ENCODE assay signal across 29 cellular contexts in the genomic region with DNA sequence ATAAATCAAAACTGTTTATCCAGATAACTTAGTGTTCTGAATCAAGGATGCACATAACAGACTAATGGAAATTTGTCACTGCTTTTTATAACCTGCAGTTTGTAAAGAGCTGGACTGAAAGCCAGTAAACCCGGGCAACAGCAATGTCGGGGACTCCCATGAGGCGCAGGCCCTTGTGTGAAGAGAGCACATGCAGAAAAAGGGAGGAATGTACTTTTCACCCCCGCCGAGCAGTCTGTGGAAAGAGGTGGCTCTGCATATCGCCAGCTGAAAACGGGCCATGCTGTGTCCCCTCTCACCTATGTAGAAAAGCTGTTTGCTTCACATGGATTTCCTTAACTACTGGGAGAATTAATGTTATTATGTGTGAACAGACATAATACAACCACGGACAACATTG.
"Had no signal": no experiment of that assay in that cellular context is flagged by ENCODE, and none has a peak within 500 bp of the region (broad histone marks: within the 10 kb centered on the region; RNA-seq: fewer than 3 reads in every experiment).

No MANE protein-coding gene starts in this region.

- H3K27ac ChIP-seq: ovary, parathyroid adenoma, psoas muscle, right lobe of liver, sigmoid colon, stomach, thoracic aorta, thyroid gland, tibial nerve, upper lobe of left lung, vagina had no signal

- H3K27me3 Mint-ChIP-seq: progenitor cell of endocrine pancreas; stimulated activated naive B cell treated with anti-CD40 and anti-IgM and Interleukin-4, amounts not matched to agents 10 μg/mL and 1 μg/mL and 100 μg/mL, for 72 hours; stimulated activated naive CD8-positive, alpha-beta T cell treated with anti-CD3 and anti-CD28 coated beads, Interleukin-15, Interleukin-2, amounts not matched to agents 100 ng/mL and 50 ng/mL, for 24 hours had no signal

- H3K4me3 ChIP-seq: ovary, psoas muscle, right lobe of liver, sigmoid colon, stomach, thoracic aorta, thyroid gland, tibial nerve, upper lobe of left lung, vagina had no signal

- H2AFZ ChIP-seq: parathyroid adenoma had no signal

- H3K27ac Mint-ChIP-seq: natural killer cell; progenitor cell of endocrine pancreas; stimulated activated effector memory CD8-positive, alpha-beta T cell treated with anti-CD3 and anti-CD28 coated beads, Interleukin-12 subunit alpha, Interleukin-12 subunit beta, amount 100 ng/mL, for 72 hours; stimulated activated naive B cell treated with anti-CD40 and anti-IgM and Interleukin-4, amounts not matched to agents 10 μg/mL and 1 μg/mL and 100 μg/mL, for 72 hours; stimulated activated naive CD8-positive, alpha-beta T cell treated with anti-CD3 and anti-CD28 coated beads, Interleukin-15, Interleukin-2, amounts not matched to agents 100 ng/mL and 50 ng/mL, for 24 hours had no signal

- H3K9ac ChIP-seq: parathyroid adenoma had no signal

- H3K36me3 ChIP-seq: ovary, right lobe of liver, thoracic aorta, vagina had no signal

- FAIRE-seq: small intestine, urothelium cell line had no signal

- H3K9me3 ChIP-seq: ovary, psoas muscle, right lobe of liver, sigmoid colon, stomach, thoracic aorta, thyroid gland, tibial nerve, upper lobe of left lung, vagina had no signal

- H3K4me1 Mint-ChIP-seq: stimulated activated naive B cell treated with anti-CD40 and anti-IgM and Interleukin-4, amounts not matched to agents 10 μg/mL and 1 μg/mL and 100 μg/mL, for 72 hours had no signal

- DNase-seq: natural killer cell; occipital lobe; ovary; posterior cingulate gyrus; psoas muscle; right cardiac atrium; right lobe of liver; sigmoid colon; small intestine; stimulated activated CD4-positive, alpha-beta T cell treated with anti-CD3 and anti-CD28 coated beads, Interleukin-15, amount 100 ng/mL, for 24 hours; stimulated activated CD4-positive, alpha-beta T cell treated with anti-CD3 and anti-CD28 coated beads, Interleukin-2, amount 100 ng/mL, for 24 hours; stimulated activated CD4-positive, alpha-beta T cell treated with anti-CD3 and anti-CD28 coated beads, Interleukin-2, amount 100 ng/mL, for 48 hours; stimulated activated CD4-positive, alpha-beta T cell treated with anti-CD3 and anti-CD28 coated beads, Interleukin-4, amount 100 ng/mL, for 24 hours; stimulated activated naive B cell treated with anti-CD40 and anti-IgM and Interleukin-4, amounts not matched to agents 10 μg/mL and 1 μg/mL and 100 μg/mL, for 72 hours; stimulated activated naive CD4-positive, alpha-beta T cell treated with Interleukin-2 at 50 U/mL for 16 hours; stomach; thyroid gland; trophoblast cell; upper lobe of left lung had no signal

- H3K9me3 Mint-ChIP-seq: natural killer cell; nephron; neural crest cell; stimulated activated effector memory CD8-positive, alpha-beta T cell treated with anti-CD3 and anti-CD28 coated beads, Interleukin-12 subunit alpha, Interleukin-12 subunit beta, amount 100 ng/mL, for 72 hours; stimulated activated naive B cell treated with anti-CD40 and anti-IgM and Interleukin-4, amounts not matched to agents 10 μg/mL and 1 μg/mL and 100 μg/mL, for 72 hours; stimulated activated naive CD8-positive, alpha-beta T cell treated with anti-CD3 and anti-CD28 coated beads, Interleukin-15, Interleukin-2, amounts not matched to agents 100 ng/mL and 50 ng/mL, for 24 hours had no signal

- H3K4me1 ChIP-seq: parathyroid adenoma, right lobe of liver, sigmoid colon, stomach, tibial nerve, upper lobe of left lung, vagina had no signal

- H3K79me2 ChIP-seq: parathyroid adenoma had no signal

- H3K27me3 ChIP-seq: ovary, right lobe of liver, sigmoid colon, stomach, thyroid gland, tibial nerve, upper lobe of left lung, vagina had no signal

- H3K36me3 Mint-ChIP-seq: natural killer cell; stimulated activated effector memory CD8-positive, alpha-beta T cell treated with anti-CD3 and anti-CD28 coated beads, Interleukin-12 subunit alpha, Interleukin-12 subunit beta, amount 100 ng/mL, for 72 hours; stimulated activated naive B cell treated with anti-CD40 and anti-IgM and Interleukin-4, amounts not matched to agents 10 μg/mL and 1 μg/mL and 100 μg/mL, for 72 hours had no signal

- ATAC-seq: natural killer cell; psoas muscle; right lobe of liver; stimulated activated effector memory CD8-positive, alpha-beta T cell treated with anti-CD3 and anti-CD28 coated beads, Interleukin-12 subunit alpha, Interleukin-12 subunit beta, amount 100 ng/mL, for 72 hours; stimulated activated naive B cell treated with anti-CD40 and anti-IgM and Interleukin-4, amounts not matched to agents 10 μg/mL and 1 μg/mL and 100 μg/mL, for 72 hours had no signal

- H3K4me3 Mint-ChIP-seq: natural killer cell; nephron; neural crest cell; stimulated activated effector memory CD8-positive, alpha-beta T cell treated with anti-CD3 and anti-CD28 coated beads, Interleukin-12 subunit alpha, Interleukin-12 subunit beta, amount 100 ng/mL, for 72 hours; stimulated activated naive B cell treated with anti-CD40 and anti-IgM and Interleukin-4, amounts not matched to agents 10 μg/mL and 1 μg/mL and 100 μg/mL, for 72 hours; stimulated activated naive CD8-positive, alpha-beta T cell treated with anti-CD3 and anti-CD28 coated beads, Interleukin-15, Interleukin-2, amounts not matched to agents 100 ng/mL and 50 ng/mL, for 24 hours had no signal
